Comparison of ENCODE assay signal across 11 cellular contexts in the genomic region with DNA sequence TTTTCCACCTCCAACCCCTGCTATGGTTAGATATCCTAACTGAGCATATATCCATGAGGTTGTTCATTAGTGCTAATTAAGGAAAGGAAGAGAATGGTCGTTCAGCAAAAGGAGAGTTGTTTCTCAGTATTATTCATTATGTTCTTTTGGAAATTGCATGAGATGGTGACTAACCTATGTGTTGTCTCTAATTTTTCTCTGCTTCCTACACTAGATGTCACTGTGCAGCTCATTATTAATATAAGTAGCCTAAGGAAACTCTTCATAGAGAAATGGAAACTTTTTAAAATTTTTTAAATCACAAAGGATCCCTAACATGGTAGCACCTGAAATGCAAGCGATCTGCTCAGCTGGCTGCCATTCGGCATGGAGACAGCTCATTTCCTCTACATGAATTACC.
DNase-seq lines count a peak whose midpoint lies in the region; ATAC-seq, FAIRE-seq and TF ChIP-seq lines count a peak whose summit lies in the region.
"Had no signal": no experiment of that assay in that cellular context is flagged by ENCODE, and none has a peak within 500 bp of the region (broad histone marks: within the 10 kb centered on the region; RNA-seq: fewer than 3 reads in every experiment).

No MANE protein-coding gene starts in this region.

- no peaks in the 10 kb centered on the region for H3K27me3 ChIP-seq in gastroesophageal sphincter
- H3K27me3 ChIP-seq in HAP-1 (ENCODE audit: low read depth), result no peaks in the 10 kb centered on the region

- peak; percentile 44 to 46; a peak in 4 of 5 replicates for TF ChIP-seq RAD21 in A549 (conservative IDR thresholded peaks at IDR 0.05 in 1 of 2, IDR thresholded peaks at IDR 0.05 in 1 of 2)

- DNase-seq in A549 (ENCODE audit: low read depth in 1 of 2, low spot score in 1 of 2) (no peak), G401 (ENCODE audit: low spot score) (peak; percentile 35), amniotic epithelial cell (ENCODE audit: low read depth) (peak; percentile 47), HK-2 (ENCODE audit: unreplicated experiment) (no peak), HAP-1 (ENCODE audit: low spot score in 2 of 2) (no peak), GM10248 (ENCODE audit: extremely low spot score) (no peak)
- DNase-seq: activated CD4-positive, alpha-beta T cell treated with anti-CD3 and anti-CD28 coated beads, Interleukin-2, amount 10 ng/mL, durations not matched to agents 24 days and 14 days; GF-D8 had no signal

- H3K4me1 ChIP-seq in A549 (peaks cover 29% of the 10 kb centered on the region), gastroesophageal sphincter (peaks cover 0 to 11% (median 0%) of the 10 kb centered on the region in 3 donors), HAP-1 (no peaks in the 10 kb centered on the region)

- peak; percentile 55 to 75; a peak in 4 of 6 replicates for ATAC-seq in A549
- ATAC-seq in gastroesophageal sphincter, result no peak
- no peak for ATAC-seq in GM19351 (IDR thresholded peaks at IDR 0.05; ENCODE audit: unreplicated experiment)
- ATAC-seq: K562 had no signal

- H3K36me3 ChIP-seq in gastroesophageal sphincter, result no peaks in the 10 kb centered on the region
- H3K36me3 ChIP-seq in HAP-1 (replicated peaks), result no peaks in the 10 kb centered on the region

- H3K4me3 ChIP-seq in A549 (no peak overlapping the region), gastroesophageal sphincter (no peak overlapping the region), HAP-1 (no peak overlapping the region)
- H3K4me3 ChIP-seq: K562 had no signal

- H3K9me3 ChIP-seq in A549 (no peaks in the 10 kb centered on the region), gastroesophageal sphincter (no peaks in the 10 kb centered on the region), HAP-1 (no peaks in the 10 kb centered on the region)

- CTCF ChIA-PET in A549 (lab: Yijun Ruan, JAX) (interaction anchor here (1.0 to 1.7 kb wide), 7 partner anchors 10 to 842 kb away, joined by 3 to 16 read pairs (median 4); no protein-coding TSS in a partner anchor), GM10248 (lab: Yijun Ruan, JAX) (no interaction called here)

- WGBS in A549 (ENCODE audit: missing lambda C conversion rate), result 6% methylated on average over 3 of the region's 3 CpGs
- WGBS in gastroesophageal sphincter (ENCODE audit: low coverage in 1 of 2), 2 donors, result 6 to 20% methylated on average over 3 of the region's 3 CpGs

- TF ChIP-seq POLR2A in A549 (IDR thresholded peaks at IDR 0.05; ENCODE audit: low read length), result no peak
- no peak for TF ChIP-seq POLR2A in gastroesophageal sphincter (IDR thresholded peaks at IDR 0.05)

- H3K4me2 ChIP-seq in A549, result peak overlapping the region; percentile 68

- in situ Hi-C loops in G401 (cut with HindIII; ENCODE audit: low sequenced_read_pairs), result no loop called here
- in situ Hi-C loops in HAP-1 (cut with MboI; ENCODE audit: low sequenced_read_pairs), result no loop called here

- TF ChIP-seq CTCF in A549 (IDR thresholded peaks at IDR 0.05) (peak; percentile 51), gastroesophageal sphincter (IDR thresholded peaks at IDR 0.05) (peak in 3 of 4 experiments; percentile 20 to 33 (median 31)), GM10248 (IDR thresholded peaks at IDR 0.05; ENCODE audit: control extremely low read depth, extremely low read depth, low read depth, missing control alignments) (no peak)

- no peak for TF ChIP-seq EP300 in A549 (IDR thresholded peaks at IDR 0.05)
- TF ChIP-seq EP300 in gastroesophageal sphincter (IDR thresholded peaks at IDR 0.05), result no peak

- POLR2A ChIA-PET in A549 (lab: Yijun Ruan, JAX), result no interaction called here
- POLR2A ChIA-PET in GM10248 (lab: Yijun Ruan, JAX), result no interaction called here

- FAIRE-seq in A549 (lab: Jason Lieb, UNC), result peak; percentile 94
- FAIRE-seq: K562 had no signal

- H3K27ac ChIP-seq in A549 (peak overlapping the region; percentile 80 to 84), gastroesophageal sphincter (no peak overlapping the region)

TF ChIP-seq in A549, 52 proteins besides CTCF, POLR2A, EP300 and RAD21:
- TF ChIP-seq CEBPB (IDR thresholded peaks at IDR 0.05) (no peak), SMC3 (IDR thresholded peaks at IDR 0.05) (peak; percentile 24; the same call in 1 of the 3 replicates)

Comparison
In these comparisons a context has a peak if more than half of its experiments do, and no peak if none do; other contexts are left out.
1. ATAC-seq: peak in A549 (2 of 2); none in gastroesophageal sphincter (single experiment) and GM19351 (single experiment).
2. DNase-seq: peak in G401 (single experiment) and amniotic epithelial cell (single experiment); none in A549 (0 of 2), HK-2 (single experiment), HAP-1 (0 of 2) and GM10248 (single experiment).
3. H3K27ac ChIP-seq: peak in A549 (2 of 2); none in gastroesophageal sphincter (0 of 4).